In the genomic region with DNA sequence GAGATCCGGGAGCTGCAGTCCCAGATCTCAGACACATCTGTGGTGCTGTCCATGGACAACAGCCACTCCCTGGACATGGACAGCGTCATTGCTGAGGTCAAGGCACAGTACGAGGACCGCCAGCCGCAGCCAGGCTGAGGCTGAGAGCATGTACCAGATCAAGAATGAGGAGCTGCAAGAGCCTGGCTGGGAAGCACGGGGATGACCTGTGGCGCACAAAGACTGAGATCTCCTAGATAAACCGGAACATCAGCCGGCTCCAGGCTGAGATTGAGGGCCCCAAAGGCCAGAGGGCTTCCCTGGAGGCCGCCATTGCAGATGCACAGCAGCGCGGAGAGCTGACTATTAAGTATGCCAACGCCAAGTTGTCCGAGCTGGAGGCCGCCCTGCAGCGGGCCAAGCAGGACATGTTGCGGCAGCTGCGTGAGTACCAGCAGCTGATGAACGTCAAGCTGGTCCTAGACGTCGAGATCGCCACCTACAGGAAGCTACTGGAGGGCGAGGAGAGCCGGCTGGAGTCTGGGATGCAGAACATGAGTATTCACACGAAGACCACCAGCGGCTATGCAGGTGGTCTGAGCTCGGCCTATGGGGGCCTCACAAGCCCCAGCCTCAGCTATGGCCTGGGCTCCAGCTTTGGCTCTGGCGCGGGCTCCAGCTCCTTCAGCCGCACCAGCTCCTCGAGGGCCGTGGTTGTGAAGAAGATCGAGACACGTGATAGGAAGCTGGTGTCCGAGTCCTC, we compare ENCODE assay signal across 1 cellular context.
TF ChIP-seq lines count a peak whose summit lies in the region.

No MANE protein-coding gene starts in this region.

TF ChIP-seq in HepG2, 621 proteins besides CTCF, POLR2A, EP300 and RAD21 (continued from another document and continues in another):
- TF ChIP-seq RBAK (CRISPR knock-in tag; IDR thresholded peaks at IDR 0.05), result no peak
- TF ChIP-seq, protein P1, sequence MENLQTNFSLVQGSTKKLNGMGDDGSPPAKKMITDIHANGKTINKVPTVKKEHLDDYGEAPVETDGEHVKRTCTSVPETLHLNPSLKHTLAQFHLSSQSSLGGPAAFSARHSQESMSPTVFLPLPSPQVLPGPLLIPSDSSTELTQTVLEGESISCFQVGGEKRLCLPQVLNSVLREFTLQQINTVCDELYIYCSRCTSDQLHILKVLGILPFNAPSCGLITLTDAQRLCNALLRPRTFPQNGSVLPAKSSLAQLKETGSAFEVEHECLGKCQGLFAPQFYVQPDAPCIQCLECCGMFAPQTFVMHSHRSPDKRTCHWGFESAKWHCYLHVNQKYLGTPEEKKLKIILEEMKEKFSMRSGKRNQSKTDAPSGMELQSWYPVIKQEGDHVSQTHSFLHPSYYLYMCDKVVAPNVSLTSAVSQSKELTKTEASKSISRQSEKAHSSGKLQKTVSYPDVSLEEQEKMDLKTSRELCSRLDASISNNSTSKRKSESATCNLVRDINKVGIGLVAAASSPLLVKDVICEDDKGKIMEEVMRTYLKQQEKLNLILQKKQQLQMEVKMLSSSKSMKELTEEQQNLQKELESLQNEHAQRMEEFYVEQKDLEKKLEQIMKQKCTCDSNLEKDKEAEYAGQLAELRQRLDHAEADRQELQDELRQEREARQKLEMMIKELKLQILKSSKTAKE (CRISPR knock-in tag; IDR thresholded peaks at IDR 0.05; ENCODE audit: borderline replicate concordance), result no peak
- no peak for TF ChIP-seq BRD4 (CRISPR knock-in tag; IDR thresholded peaks at IDR 0.05)
- TF ChIP-seq, protein P2, sequence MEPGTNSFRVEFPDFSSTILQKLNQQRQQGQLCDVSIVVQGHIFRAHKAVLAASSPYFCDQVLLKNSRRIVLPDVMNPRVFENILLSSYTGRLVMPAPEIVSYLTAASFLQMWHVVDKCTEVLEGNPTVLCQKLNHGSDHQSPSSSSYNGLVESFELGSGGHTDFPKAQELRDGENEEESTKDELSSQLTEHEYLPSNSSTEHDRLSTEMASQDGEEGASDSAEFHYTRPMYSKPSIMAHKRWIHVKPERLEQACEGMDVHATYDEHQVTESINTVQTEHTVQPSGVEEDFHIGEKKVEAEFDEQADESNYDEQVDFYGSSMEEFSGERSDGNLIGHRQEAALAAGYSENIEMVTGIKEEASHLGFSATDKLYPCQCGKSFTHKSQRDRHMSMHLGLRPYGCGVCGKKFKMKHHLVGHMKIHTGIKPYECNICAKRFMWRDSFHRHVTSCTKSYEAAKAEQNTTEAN (CRISPR knock-in tag; conservative IDR thresholded peaks at IDR 0.05), result no peak
- TF ChIP-seq NRL (CRISPR knock-in tag; IDR thresholded peaks at IDR 0.05; ENCODE audit: borderline replicate concordance), result 0 out of 2 replicates have a peak, but pooled peaks have one; percentile 54
- TF ChIP-seq ZNF567 (CRISPR knock-in tag; IDR thresholded peaks at IDR 0.05; ENCODE audit: borderline replicate concordance), result no peak
- TF ChIP-seq ZNF501 (CRISPR knock-in tag; IDR thresholded peaks at IDR 0.05), result peak; percentile 62; the same call in 1 of the 2 replicates
- TF ChIP-seq RXRB (CRISPR knock-in tag; IDR thresholded peaks at IDR 0.05; ENCODE audit: borderline replicate concordance), result 0 out of 2 replicates have a peak, but pooled peaks have one; percentile 18
- no peak for TF ChIP-seq RORA (CRISPR knock-in tag; IDR thresholded peaks at IDR 0.05)
- no peak for TF ChIP-seq ZNF101 (CRISPR knock-in tag; IDR thresholded peaks at IDR 0.05; ENCODE audit: borderline replicate concordance, low read depth)
- no peak for TF ChIP-seq SCMH1 (CRISPR knock-in tag; IDR thresholded peaks at IDR 0.05; ENCODE audit: borderline replicate concordance)
- TF ChIP-seq ZNF232 (CRISPR knock-in tag; IDR thresholded peaks at IDR 0.05; ENCODE audit: borderline replicate concordance), result no peak
- TF ChIP-seq ZNF430 (CRISPR knock-in tag; IDR thresholded peaks at IDR 0.05), result no peak
- TF ChIP-seq, protein P3, sequence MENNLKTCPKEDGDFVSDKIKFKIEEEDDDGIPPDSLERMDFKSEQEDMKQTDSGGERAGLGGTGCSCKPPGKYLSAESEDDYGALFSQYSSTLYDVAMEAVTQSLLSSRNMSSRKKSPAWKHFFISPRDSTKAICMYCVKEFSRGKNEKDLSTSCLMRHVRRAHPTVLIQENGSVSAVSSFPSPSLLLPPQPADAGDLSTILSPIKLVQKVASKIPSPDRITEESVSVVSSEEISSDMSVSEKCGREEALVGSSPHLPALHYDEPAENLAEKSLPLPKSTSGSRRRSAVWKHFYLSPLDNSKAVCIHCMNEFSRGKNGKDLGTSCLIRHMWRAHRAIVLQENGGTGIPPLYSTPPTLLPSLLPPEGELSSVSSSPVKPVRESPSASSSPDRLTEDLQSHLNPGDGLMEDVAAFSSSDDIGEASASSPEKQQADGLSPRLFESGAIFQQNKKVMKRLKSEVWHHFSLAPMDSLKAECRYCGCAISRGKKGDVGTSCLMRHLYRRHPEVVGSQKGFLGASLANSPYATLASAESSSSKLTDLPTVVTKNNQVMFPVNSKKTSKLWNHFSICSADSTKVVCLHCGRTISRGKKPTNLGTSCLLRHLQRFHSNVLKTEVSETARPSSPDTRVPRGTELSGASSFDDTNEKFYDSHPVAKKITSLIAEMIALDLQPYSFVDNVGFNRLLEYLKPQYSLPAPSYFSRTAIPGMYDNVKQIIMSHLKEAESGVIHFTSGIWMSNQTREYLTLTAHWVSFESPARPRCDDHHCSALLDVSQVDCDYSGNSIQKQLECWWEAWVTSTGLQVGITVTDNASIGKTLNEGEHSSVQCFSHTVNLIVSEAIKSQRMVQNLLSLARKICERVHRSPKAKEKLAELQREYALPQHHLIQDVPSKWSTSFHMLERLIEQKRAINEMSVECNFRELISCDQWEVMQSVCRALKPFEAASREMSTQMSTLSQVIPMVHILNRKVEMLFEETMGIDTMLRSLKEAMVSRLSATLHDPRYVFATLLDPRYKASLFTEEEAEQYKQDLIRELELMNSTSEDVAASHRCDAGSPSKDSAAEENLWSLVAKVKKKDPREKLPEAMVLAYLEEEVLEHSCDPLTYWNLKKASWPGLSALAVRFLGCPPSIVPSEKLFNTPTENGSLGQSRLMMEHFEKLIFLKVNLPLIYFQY (CRISPR knock-in tag; IDR thresholded peaks at IDR 0.05; ENCODE audit: borderline replicate concordance), result peak; percentile 36; the same call in 1 of the 2 replicates
- no peak for TF ChIP-seq ZNF333 (CRISPR knock-in tag; IDR thresholded peaks at IDR 0.05; ENCODE audit: borderline replicate concordance)
- TF ChIP-seq, protein P4, sequence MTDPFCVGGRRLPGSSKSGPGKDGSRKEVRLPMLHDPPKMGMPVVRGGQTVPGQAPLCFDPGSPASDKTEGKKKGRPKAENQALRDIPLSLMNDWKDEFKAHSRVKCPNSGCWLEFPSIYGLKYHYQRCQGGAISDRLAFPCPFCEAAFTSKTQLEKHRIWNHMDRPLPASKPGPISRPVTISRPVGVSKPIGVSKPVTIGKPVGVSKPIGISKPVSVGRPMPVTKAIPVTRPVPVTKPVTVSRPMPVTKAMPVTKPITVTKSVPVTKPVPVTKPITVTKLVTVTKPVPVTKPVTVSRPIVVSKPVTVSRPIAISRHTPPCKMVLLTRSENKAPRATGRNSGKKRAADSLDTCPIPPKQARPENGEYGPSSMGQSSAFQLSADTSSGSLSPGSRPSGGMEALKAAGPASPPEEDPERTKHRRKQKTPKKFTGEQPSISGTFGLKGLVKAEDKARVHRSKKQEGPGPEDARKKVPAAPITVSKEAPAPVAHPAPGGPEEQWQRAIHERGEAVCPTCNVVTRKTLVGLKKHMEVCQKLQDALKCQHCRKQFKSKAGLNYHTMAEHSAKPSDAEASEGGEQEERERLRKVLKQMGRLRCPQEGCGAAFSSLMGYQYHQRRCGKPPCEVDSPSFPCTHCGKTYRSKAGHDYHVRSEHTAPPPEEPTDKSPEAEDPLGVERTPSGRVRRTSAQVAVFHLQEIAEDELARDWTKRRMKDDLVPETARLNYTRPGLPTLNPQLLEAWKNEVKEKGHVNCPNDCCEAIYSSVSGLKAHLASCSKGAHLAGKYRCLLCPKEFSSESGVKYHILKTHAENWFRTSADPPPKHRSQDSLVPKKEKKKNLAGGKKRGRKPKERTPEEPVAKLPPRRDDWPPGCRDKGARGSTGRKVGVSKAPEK (CRISPR knock-in tag; IDR thresholded peaks at IDR 0.05; ENCODE audit: borderline replicate concordance), result no peak
- TF ChIP-seq ZNF44 (CRISPR knock-in tag; IDR thresholded peaks at IDR 0.05), result no peak
- TF ChIP-seq MAZ (IDR thresholded peaks at IDR 0.05; ENCODE audit: borderline replicate concordance, low read depth, low read length), result no peak
- 0 out of 2 replicates have a peak, but pooled peaks have one; percentile 53 for TF ChIP-seq MAZ (CRISPR knock-in tag; IDR thresholded peaks at IDR 0.05; ENCODE audit: low read depth)
- TF ChIP-seq ZNF552 (CRISPR knock-in tag; IDR thresholded peaks at IDR 0.05; ENCODE audit: borderline replicate concordance), result 0 out of 2 replicates have a peak, but pooled peaks have one; percentile 51
- TF ChIP-seq REXO4 (CRISPR knock-in tag; IDR thresholded peaks at IDR 0.05; ENCODE audit: borderline replicate concordance), result no peak
- TF ChIP-seq, protein P5, sequence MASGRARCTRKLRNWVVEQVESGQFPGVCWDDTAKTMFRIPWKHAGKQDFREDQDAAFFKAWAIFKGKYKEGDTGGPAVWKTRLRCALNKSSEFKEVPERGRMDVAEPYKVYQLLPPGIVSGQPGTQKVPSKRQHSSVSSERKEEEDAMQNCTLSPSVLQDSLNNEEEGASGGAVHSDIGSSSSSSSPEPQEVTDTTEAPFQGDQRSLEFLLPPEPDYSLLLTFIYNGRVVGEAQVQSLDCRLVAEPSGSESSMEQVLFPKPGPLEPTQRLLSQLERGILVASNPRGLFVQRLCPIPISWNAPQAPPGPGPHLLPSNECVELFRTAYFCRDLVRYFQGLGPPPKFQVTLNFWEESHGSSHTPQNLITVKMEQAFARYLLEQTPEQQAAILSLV (CRISPR knock-in tag; IDR thresholded peaks at IDR 0.05; ENCODE audit: borderline replicate concordance), result 0 out of 2 replicates have a peak, but pooled peaks have one; percentile 41
- TF ChIP-seq, protein P6, sequence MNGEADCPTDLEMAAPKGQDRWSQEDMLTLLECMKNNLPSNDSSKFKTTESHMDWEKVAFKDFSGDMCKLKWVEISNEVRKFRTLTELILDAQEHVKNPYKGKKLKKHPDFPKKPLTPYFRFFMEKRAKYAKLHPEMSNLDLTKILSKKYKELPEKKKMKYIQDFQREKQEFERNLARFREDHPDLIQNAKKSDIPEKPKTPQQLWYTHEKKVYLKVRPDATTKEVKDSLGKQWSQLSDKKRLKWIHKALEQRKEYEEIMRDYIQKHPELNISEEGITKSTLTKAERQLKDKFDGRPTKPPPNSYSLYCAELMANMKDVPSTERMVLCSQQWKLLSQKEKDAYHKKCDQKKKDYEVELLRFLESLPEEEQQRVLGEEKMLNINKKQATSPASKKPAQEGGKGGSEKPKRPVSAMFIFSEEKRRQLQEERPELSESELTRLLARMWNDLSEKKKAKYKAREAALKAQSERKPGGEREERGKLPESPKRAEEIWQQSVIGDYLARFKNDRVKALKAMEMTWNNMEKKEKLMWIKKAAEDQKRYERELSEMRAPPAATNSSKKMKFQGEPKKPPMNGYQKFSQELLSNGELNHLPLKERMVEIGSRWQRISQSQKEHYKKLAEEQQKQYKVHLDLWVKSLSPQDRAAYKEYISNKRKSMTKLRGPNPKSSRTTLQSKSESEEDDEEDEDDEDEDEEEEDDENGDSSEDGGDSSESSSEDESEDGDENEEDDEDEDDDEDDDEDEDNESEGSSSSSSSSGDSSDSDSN (CRISPR knock-in tag; IDR thresholded peaks at IDR 0.05), result peak; percentile 70; the same call in 1 of the 2 replicates
- TF ChIP-seq KAT8 (CRISPR knock-in tag; IDR thresholded peaks at IDR 0.05), result peak; percentile 54
- no peak for TF ChIP-seq ZSCAN31 (CRISPR knock-in tag; IDR thresholded peaks at IDR 0.05; ENCODE audit: low read depth)
- no peak for TF ChIP-seq MBD4 (IDR thresholded peaks at IDR 0.05; ENCODE audit: borderline replicate concordance, low read length)
- TF ChIP-seq, protein P7, sequence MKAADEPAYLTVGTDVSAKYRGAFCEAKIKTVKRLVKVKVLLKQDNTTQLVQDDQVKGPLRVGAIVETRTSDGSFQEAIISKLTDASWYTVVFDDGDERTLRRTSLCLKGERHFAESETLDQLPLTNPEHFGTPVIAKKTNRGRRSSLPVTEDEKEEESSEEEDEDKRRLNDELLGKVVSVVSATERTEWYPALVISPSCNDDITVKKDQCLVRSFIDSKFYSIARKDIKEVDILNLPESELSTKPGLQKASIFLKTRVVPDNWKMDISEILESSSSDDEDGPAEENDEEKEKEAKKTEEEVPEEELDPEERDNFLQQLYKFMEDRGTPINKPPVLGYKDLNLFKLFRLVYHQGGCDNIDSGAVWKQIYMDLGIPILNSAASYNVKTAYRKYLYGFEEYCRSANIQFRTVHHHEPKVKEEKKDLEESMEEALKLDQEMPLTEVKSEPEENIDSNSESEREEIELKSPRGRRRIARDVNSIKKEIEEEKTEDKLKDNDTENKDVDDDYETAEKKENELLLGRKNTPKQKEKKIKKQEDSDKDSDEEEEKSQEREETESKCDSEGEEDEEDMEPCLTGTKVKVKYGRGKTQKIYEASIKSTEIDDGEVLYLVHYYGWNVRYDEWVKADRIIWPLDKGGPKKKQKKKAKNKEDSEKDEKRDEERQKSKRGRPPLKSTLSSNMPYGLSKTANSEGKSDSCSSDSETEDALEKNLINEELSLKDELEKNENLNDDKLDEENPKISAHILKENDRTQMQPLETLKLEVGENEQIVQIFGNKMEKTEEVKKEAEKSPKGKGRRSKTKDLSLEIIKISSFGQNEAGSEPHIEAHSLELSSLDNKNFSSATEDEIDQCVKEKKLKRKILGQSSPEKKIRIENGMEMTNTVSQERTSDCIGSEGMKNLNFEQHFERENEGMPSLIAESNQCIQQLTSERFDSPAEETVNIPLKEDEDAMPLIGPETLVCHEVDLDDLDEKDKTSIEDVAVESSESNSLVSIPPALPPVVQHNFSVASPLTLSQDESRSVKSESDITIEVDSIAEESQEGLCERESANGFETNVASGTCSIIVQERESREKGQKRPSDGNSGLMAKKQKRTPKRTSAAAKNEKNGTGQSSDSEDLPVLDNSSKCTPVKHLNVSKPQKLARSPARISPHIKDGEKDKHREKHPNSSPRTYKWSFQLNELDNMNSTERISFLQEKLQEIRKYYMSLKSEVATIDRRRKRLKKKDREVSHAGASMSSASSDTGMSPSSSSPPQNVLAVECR (CRISPR knock-in tag; IDR thresholded peaks at IDR 0.05; ENCODE audit: borderline replicate concordance), result peak; percentile 44; the same call in 1 of the 2 replicates
- no peak for TF ChIP-seq ZNF782 (CRISPR knock-in tag; IDR thresholded peaks at IDR 0.05; ENCODE audit: borderline replicate concordance)
- no peak for TF ChIP-seq ZNF556 (CRISPR knock-in tag; IDR thresholded peaks at IDR 0.05; ENCODE audit: borderline replicate concordance)
- TF ChIP-seq ZBTB7B (CRISPR knock-in tag; IDR thresholded peaks at IDR 0.05), result peak; percentile 90
- TF ChIP-seq ZNF33B (CRISPR knock-in tag; IDR thresholded peaks at IDR 0.05), result no peak
- no peak for TF ChIP-seq NFRKB (IDR thresholded peaks at IDR 0.05)
- TF ChIP-seq, protein P8, sequence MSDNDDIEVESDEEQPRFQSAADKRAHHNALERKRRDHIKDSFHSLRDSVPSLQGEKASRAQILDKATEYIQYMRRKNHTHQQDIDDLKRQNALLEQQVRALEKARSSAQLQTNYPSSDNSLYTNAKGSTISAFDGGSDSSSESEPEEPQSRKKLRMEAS (IDR thresholded peaks at IDR 0.05), result peak; percentile 36
- no peak for TF ChIP-seq HMG20A (CRISPR knock-in tag; IDR thresholded peaks at IDR 0.05; ENCODE audit: borderline replicate concordance)
- no peak for TF ChIP-seq SOX6 (IDR thresholded peaks at IDR 0.05)
- 0 out of 2 replicates have a peak, but pooled peaks have one; percentile 15 for TF ChIP-seq SOX6 (CRISPR knock-in tag; IDR thresholded peaks at IDR 0.05)
- TF ChIP-seq FOXA1 (IDR thresholded peaks at IDR 0.05), result no peak
- TF ChIP-seq FOXA1 (CRISPR knock-in tag; IDR thresholded peaks at IDR 0.05), result 0 out of 2 replicates have a peak, but pooled peaks have one; percentile 14
- TF ChIP-seq, protein P9, sequence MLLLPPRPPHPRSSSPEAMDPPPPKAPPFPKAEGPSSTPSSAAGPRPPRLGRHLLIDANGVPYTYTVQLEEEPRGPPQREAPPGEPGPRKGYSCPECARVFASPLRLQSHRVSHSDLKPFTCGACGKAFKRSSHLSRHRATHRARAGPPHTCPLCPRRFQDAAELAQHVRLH (CRISPR knock-in tag; IDR thresholded peaks at IDR 0.05; ENCODE audit: borderline replicate concordance, low read depth), result peak; percentile 51; the same call in 1 of the 2 replicates
